In the genomic region with DNA sequence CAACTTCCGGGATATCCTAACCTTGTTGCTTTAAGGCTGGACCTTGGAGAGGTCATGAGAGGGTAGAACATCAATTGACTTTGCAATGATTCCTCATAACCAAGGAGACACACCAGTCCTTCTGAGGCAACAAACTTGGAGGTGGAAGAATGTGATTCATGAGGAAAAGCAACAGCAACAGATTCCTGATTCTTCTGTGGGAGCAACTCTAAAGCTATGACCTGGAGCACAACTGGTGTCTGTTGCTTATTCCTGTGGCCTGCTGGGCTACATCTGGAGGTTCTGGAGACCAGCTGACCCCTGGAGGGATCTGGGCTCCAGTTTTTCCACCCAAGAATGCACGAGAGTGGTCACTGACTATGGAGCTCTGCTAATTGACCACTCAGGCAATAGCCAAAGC, we compare ENCODE assay signal across 18 cellular contexts.
DNase-seq lines count a peak whose midpoint lies in the region; ATAC-seq and TF ChIP-seq lines count a peak whose summit lies in the region.
"Had no signal": no experiment of that assay in that cellular context is flagged by ENCODE, and none has a peak within 500 bp of the region (broad histone marks: within the 10 kb centered on the region; RNA-seq: fewer than 3 reads in every experiment).

No MANE protein-coding gene starts in this region.

- peaks cover 0 to 26% of the 10 kb centered on the region in 2 donors for H3K4me1 ChIP-seq in right atrium auricular region
- H3K4me1 ChIP-seq in aorta (ENCODE audit: control insufficient read depth in 1 of 2, insufficient read depth in 2 of 2, low read length in 2 of 2), result no peaks in the 10 kb centered on the region
- H3K4me1 ChIP-seq in Peyer's patch, result no peaks in the 10 kb centered on the region

- TF ChIP-seq CTCF in fibroblast of mammary gland (conservative IDR thresholded peaks at IDR 0.05; ENCODE audit: control insufficient read depth, insufficient read depth, low read depth, low read length), result no peak
- no peak for TF ChIP-seq CTCF in right atrium auricular region (IDR thresholded peaks at IDR 0.05)
- TF ChIP-seq CTCF in type B pancreatic cell (conservative IDR thresholded peaks at IDR 0.05), result no peak
- TF ChIP-seq CTCF in Peyer's patch (IDR thresholded peaks at IDR 0.05), result no peak

- peaks cover 9% of the 10 kb centered on the region for H3K4me1 Mint-ChIP-seq in type B pancreatic cell (ENCODE audit: unreplicated experiment)
- H3K4me1 Mint-ChIP-seq in activated CD4-positive, alpha-beta T cell treated with anti-CD3 and anti-CD28 coated beads, Interleukin-2, amount 10 ng/mL, durations not matched to agents 24 days and 14 days, result no peaks in the 10 kb centered on the region

- TF ChIP-seq POLR2A in Peyer's patch (IDR thresholded peaks at IDR 0.05), result no peak

- H3K27me3 Mint-ChIP-seq in type B pancreatic cell, result peaks cover 2% of the 10 kb centered on the region
- H3K27me3 Mint-ChIP-seq in activated CD4-positive, alpha-beta T cell treated with anti-CD3 and anti-CD28 coated beads, Interleukin-2, amount 10 ng/mL, durations not matched to agents 24 days and 14 days, result no peaks in the 10 kb centered on the region
- H3K27me3 Mint-ChIP-seq: B cell had no signal

- peak; percentile 29 for ATAC-seq in Right ventricle myocardium inferior
- ATAC-seq in aorta (ENCODE audit: low FRiP score), result peak; percentile 3
- ATAC-seq: GM12878, K562 had no signal

- H3K4me3 ChIP-seq in fibroblast of mammary gland (ENCODE audit: control insufficient read depth, low read depth, low read length) (no peak overlapping the region), right atrium auricular region (no peak overlapping the region), aorta (ENCODE audit: low read length in 2 of 2) (no peak overlapping the region), Peyer's patch (no peak overlapping the region)
- H3K4me3 ChIP-seq: GM12878, GM23338, K562 had no signal

- intact Hi-C loops in Right ventricle myocardium inferior (cut with DNase I), result no loop called here
- intact Hi-C loops in cardiac septum (cut with DNase I), result no loop called here
- intact Hi-C loops in aorta (cut with DNase I), result no loop called here
- intact Hi-C loops in activated CD4-positive, alpha-beta T cell treated with anti-CD3 and anti-CD28 coated beads, Interleukin-2, amount 10 ng/mL, durations not matched to agents 24 days and 14 days (cut with micrococcal nuclease), result no loop called here

- DNase-seq in Right ventricle myocardium inferior (ENCODE audit: missing footprints) (no peak), cardiac septum (ENCODE audit: low spot score) (no peak), fibroblast of mammary gland (ENCODE audit: low read depth) (peak; percentile 55), right atrium auricular region (ENCODE audit: low spot score) (no peak), aorta (no peak), type B pancreatic cell (ENCODE audit: extremely low spot score, unreplicated experiment) (no peak), Peyer's patch (no peak)
- DNase-seq in activated CD4-positive, alpha-beta T cell treated with anti-CD3 and anti-CD28 coated beads, Interleukin-2, amount 10 ng/mL, durations not matched to agents 24 days and 14 days, result no peak
- DNase-seq: 8988T; GF-D8; HCEC 1CT; NCI-H1694 treated with DMSO at 0.1 percent for 48 hours; NK-92 treated with Interleukin-12 subunit alpha and Interleukin-12 subunit beta, amount 100 ng/mL, for 24 hours; SHP77 treated with DMSO at 0.1 percent for 48 hours had no signal

- H3K9me3 ChIP-seq in right atrium auricular region (no peaks in the 10 kb centered on the region), aorta (ENCODE audit: control insufficient read depth, low read length) (no peaks in the 10 kb centered on the region), Peyer's patch (no peaks in the 10 kb centered on the region)

- H3K27me3 ChIP-seq in right atrium auricular region (no peaks in the 10 kb centered on the region), aorta (ENCODE audit: control insufficient read depth in 1 of 2, insufficient read depth in 2 of 2, low read length in 1 of 2) (no peaks in the 10 kb centered on the region), Peyer's patch (no peaks in the 10 kb centered on the region)

- H3K36me3 Mint-ChIP-seq in type B pancreatic cell, result peaks cover 7% of the 10 kb centered on the region
- H3K36me3 Mint-ChIP-seq in activated CD4-positive, alpha-beta T cell treated with anti-CD3 and anti-CD28 coated beads, Interleukin-2, amount 10 ng/mL, durations not matched to agents 24 days and 14 days (ENCODE audit: low read depth), result no peaks in the 10 kb centered on the region

- WGBS in aorta, 2 donors, result 62 to 89% methylated on average over 2 of the region's 2 CpGs

- no peak overlapping the region for H3K27ac Mint-ChIP-seq in type B pancreatic cell
- H3K27ac Mint-ChIP-seq in activated CD4-positive, alpha-beta T cell treated with anti-CD3 and anti-CD28 coated beads, Interleukin-2, amount 10 ng/mL, durations not matched to agents 24 days and 14 days, result no peak overlapping the region
- H3K27ac Mint-ChIP-seq: B cell, GM23338 had no signal

- H3K9me3 Mint-ChIP-seq in type B pancreatic cell, result no peaks in the 10 kb centered on the region
- no peaks in the 10 kb centered on the region for H3K9me3 Mint-ChIP-seq in activated CD4-positive, alpha-beta T cell treated with anti-CD3 and anti-CD28 coated beads, Interleukin-2, amount 10 ng/mL, durations not matched to agents 24 days and 14 days

- H3K4me3 Mint-ChIP-seq in type B pancreatic cell, result no peak overlapping the region
- no peak overlapping the region for H3K4me3 Mint-ChIP-seq in activated CD4-positive, alpha-beta T cell treated with anti-CD3 and anti-CD28 coated beads, Interleukin-2, amount 10 ng/mL, durations not matched to agents 24 days and 14 days
- H3K4me3 Mint-ChIP-seq: B cell, GM23338 had no signal

- H3K36me3 ChIP-seq in right atrium auricular region (no peaks in the 10 kb centered on the region), aorta (ENCODE audit: control insufficient read depth in 1 of 2, insufficient read depth in 2 of 2, low read length in 1 of 2) (no peaks in the 10 kb centered on the region), Peyer's patch (no peaks in the 10 kb centered on the region)

- peak overlapping the region; percentile 32 to 68 for H3K27ac ChIP-seq in right atrium auricular region
- H3K27ac ChIP-seq in aorta (ENCODE audit: low read depth in 1 of 2, low read length in 2 of 2), result peak overlapping the region in 1 of 2 donors; percentile 6
- no peak overlapping the region for H3K27ac ChIP-seq in Peyer's patch

Comparison
In these comparisons a context has a peak if more than half of its experiments do, and no peak if none do; other contexts are left out.
1. H3K27ac ChIP-seq: peak in right atrium auricular region (2 of 2); none in Peyer's patch (0 of 4).